In the genomic region with DNA sequence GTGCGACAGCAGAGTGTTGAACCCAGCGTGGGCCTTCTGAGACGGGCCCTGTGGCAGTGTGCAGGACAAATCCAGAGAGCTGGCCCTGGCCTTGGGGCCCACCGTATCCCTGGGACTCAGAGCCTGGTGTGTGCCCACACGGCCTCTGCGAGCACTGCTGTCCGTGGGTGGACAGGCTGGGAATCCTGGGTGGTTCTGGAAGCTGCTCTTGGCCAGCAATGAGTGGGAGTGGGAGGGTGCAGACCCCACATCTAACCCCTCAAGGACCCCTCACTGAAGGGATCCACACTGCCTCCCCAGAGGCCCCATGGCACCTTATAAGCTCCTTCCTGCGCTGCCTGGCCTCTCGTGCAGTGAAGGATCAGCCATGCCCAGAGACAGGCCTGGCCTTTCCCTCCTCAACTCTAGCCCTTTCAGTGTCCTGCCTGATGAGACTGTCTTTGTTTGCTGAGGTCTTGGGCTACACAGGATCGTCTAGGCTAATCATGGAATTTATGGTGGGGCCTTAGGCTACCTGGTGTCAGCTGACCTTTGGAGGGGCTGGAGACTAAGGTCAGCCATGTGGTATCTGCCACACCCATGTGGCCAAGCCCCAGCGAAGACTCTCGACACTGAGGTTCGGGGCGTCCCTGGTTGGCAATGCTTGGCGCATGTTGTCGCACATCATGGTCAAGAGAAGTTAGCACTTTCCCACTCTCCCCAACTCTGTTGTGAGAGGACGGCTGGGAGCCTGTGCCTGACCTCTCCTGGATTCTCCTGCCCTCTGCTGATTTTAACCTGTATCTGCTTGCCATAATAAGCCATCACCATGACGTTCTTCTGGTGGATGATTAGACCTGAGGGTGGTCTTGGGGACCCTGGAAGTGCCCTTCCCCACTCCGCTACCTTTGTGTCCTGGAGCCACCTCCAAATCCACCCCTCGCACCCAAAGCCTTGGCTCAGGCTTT, we compare ENCODE assay signal across 19 cellular contexts. TPM values are rescaled to one million over a fixed set of nuclear protein-coding genes. Genes with fewer than 3 reads are reported as not detected.
DNase-seq lines count a peak whose midpoint lies in the region; FAIRE-seq and TF ChIP-seq lines count a peak whose summit lies in the region.
"Had no signal": no experiment of that assay in that cellular context is flagged by ENCODE, and none has a peak within 500 bp of the region (broad histone marks: within the 10 kb centered on the region; RNA-seq: fewer than 3 reads in every experiment).

No MANE protein-coding gene starts in this region.

- no peaks in the 10 kb centered on the region for H3K36me3 Mint-ChIP-seq in neural progenitor cell

- H2AFZ ChIP-seq in H1 (ENCODE audit: low read length) (no peak overlapping the region), neural progenitor cell (replicated peaks) (no peak overlapping the region)
- H2AFZ ChIP-seq: GM23248 had no signal

- H3K9me3 ChIP-seq in HEK293 (ENCODE audit: control insufficient read depth, insufficient read depth, low read depth, low read length) (no peaks in the 10 kb centered on the region), H1 (ENCODE audit: insufficient read depth in 2 of 2, low read depth in 1 of 2, low read length in 1 of 2) (no peaks in the 10 kb centered on the region), neural progenitor cell (ENCODE audit: low read depth) (no peaks in the 10 kb centered on the region)

- no peak overlapping the region for H2BK20ac ChIP-seq in H1 (ENCODE audit: low read length)

- H3K23me2 ChIP-seq in H1 (ENCODE audit: low read depth, low read length), result 0 out of 2 replicates have a peak, but pooled peaks cover 1% of the 10 kb centered on the region

- H3K4me2 ChIP-seq in H1 (ENCODE audit: insufficient read depth in 1 of 2, low read depth in 2 of 2, low read length in 2 of 2) (no peak overlapping the region), neural progenitor cell (no peak overlapping the region)

- no peak for FAIRE-seq in H1 (lab: Jason Lieb, UNC)
- FAIRE-seq: D721Med, GM12892 had no signal

- no peak overlapping the region for H4K91ac ChIP-seq in H1 (replicated peaks; ENCODE audit: insufficient read length, low read length)

- H4K20me1 ChIP-seq in H1 (replicated peaks in 1 of 2; ENCODE audit: control insufficient read depth in 1 of 2, insufficient read depth in 2 of 2, low read length in 2 of 2) (peaks cover 0 to 2% of the 10 kb centered on the region in 2 experiments), neural progenitor cell (ENCODE audit: low read depth) (no peaks in the 10 kb centered on the region)

- no peak for TF ChIP-seq EP300 in H1 (IDR thresholded peaks at IDR 0.05; ENCODE audit: borderline replicate concordance in 1 of 2, low read depth in 2 of 2, low read length in 2 of 2)

- 91% methylated on average over 20 of the region's 20 CpGs; no CpG with 5 or more reads in 1 of the 2 experiments for WGBS in H1 (ENCODE audit: extremely low coverage in 1 of 2, insufficient coverage in 1 of 2, insufficient read length in 1 of 2, insufficient replicate concordance in 2 of 2, low coverage in 1 of 2, low lambda C conversion rate in 2 of 2, missing lambda C conversion rate in 1 of 2), 2 experiments

- no peak overlapping the region for H3K18ac ChIP-seq in H1 (ENCODE audit: extremely low read depth, low read length)

- H3K4me1 ChIP-seq in HEK293 (ENCODE audit: control insufficient read depth, insufficient read depth, low read length), result no peaks in the 10 kb centered on the region
- no peaks in the 10 kb centered on the region for H3K4me1 ChIP-seq in H1 (replicated peaks in 1 of 4; ENCODE audit: control insufficient read depth in 3 of 4, insufficient read depth in 4 of 4, low read length in 3 of 4)
- no peaks in the 10 kb centered on the region for H3K4me1 ChIP-seq in neural progenitor cell

- H3K79me2 ChIP-seq in H1 (ENCODE audit: control insufficient read depth in 1 of 2, insufficient read depth in 2 of 2, low read length in 2 of 2) (no peaks in the 10 kb centered on the region), neural progenitor cell (ENCODE audit: low read depth) (no peaks in the 10 kb centered on the region)

- no peaks in the 10 kb centered on the region for H3F3A ChIP-seq in neural progenitor cell (ENCODE audit: low read depth)

- H4K5ac ChIP-seq in H1 (ENCODE audit: insufficient read length, low read depth, low read length), result no peak overlapping the region

- H2BK15ac ChIP-seq in H1 (ENCODE audit: low read length), result no peak overlapping the region

- H3K56ac ChIP-seq in H1 (replicated peaks; ENCODE audit: insufficient read length, low read depth, low read length), result no peak overlapping the region

- H3K79me1 ChIP-seq in H1 (ENCODE audit: low read depth, low read length), result no peaks in the 10 kb centered on the region

- H3K4ac ChIP-seq in H1 (replicated peaks; ENCODE audit: insufficient read length, low read depth, low read length), result no peak overlapping the region

- POLR2A ChIA-PET in HEK293 (lab: Yijun Ruan, JAX) (interaction anchor here (0.6 kb wide), 2 partner anchors 20 to 91 kb away, joined by 3 to 5 read pairs; no protein-coding TSS in a partner anchor), H1 (lab: Charles Lee; ENCODE audit: partially characterized antibody) (interaction anchor here (0.8 to 1.4 kb wide), 3 partner anchors 12 to 32 kb away, joined by 3 read pairs; no protein-coding TSS in a partner anchor)

- H3K9me3 Mint-ChIP-seq in neural progenitor cell, result no peaks in the 10 kb centered on the region
- H3K9me3 Mint-ChIP-seq: CD4-positive, alpha-beta T cell had no signal

- no peak for TF ChIP-seq POLR2A in H1 (IDR thresholded peaks at IDR 0.05; ENCODE audit: control extremely low read depth in 1 of 2, low read depth in 2 of 2, low read length in 2 of 2)

- TF ChIP-seq RAD21 in H1 (IDR thresholded peaks at IDR 0.05 in 1 of 2, conservative IDR thresholded peaks at IDR 0.05 in 1 of 2; ENCODE audit: low read depth in 2 of 2, low read length in 2 of 2), result peak; percentile 18 to 34; a peak in 1 of 4 replicates

- no peak overlapping the region for H3K14ac ChIP-seq in H1 (ENCODE audit: insufficient read length)

- H2BK12ac ChIP-seq in H1 (ENCODE audit: low read depth, low read length), result 0 out of 2 replicates have a peak overlapping the region, but pooled peaks have one; percentile 39

- H3K23ac ChIP-seq in H1 (ENCODE audit: insufficient read length), result no peak overlapping the region

- H3K27ac Mint-ChIP-seq in neural progenitor cell, result peak overlapping the region; percentile 53
- H3K27ac Mint-ChIP-seq: CD4-positive, alpha-beta T cell had no signal

- no peak overlapping the region for H3K27ac ChIP-seq in HEK293 (ENCODE audit: extremely low read depth, low read depth, low read length)
- H3K27ac ChIP-seq in H1 (ENCODE audit: low read depth, low read length), result no peak overlapping the region
- H3K27ac ChIP-seq in neural progenitor cell, result no peak overlapping the region
- H3K27ac ChIP-seq: GM23248, SK-N-MC had no signal

- no peak overlapping the region for H2BK5ac ChIP-seq in H1 (ENCODE audit: low read depth, low read length)

- CTCF ChIA-PET in HEK293 (lab: Yijun Ruan, JAX) (interaction anchor here (0.6 to 0.8 kb wide), 2 partner anchors 12 to 13 kb away, joined by 3 to 6 read pairs; no protein-coding TSS in a partner anchor), H1 (lab: Charles Lee; ENCODE audit: partially characterized antibody) (interaction anchor here (1.0 to 37.0 kb wide), 5 partner anchors 11 to 45 kb away, joined by 3 to 620 read pairs (median 11); no protein-coding TSS in a partner anchor)

- TF ChIP-seq CTCF in HEK293 (tag by site-specific recombination; IDR thresholded peaks at IDR 0.05), result no peak
- peak in 1 of 3 experiments; percentile 1; a peak in 1 of 4 replicates for TF ChIP-seq CTCF in H1 (IDR thresholded peaks at IDR 0.05; ENCODE audit: control extremely low read depth in 1 of 3, insufficient read depth in 1 of 3, low read depth in 1 of 3, low read length in 3 of 3)
- no peak for TF ChIP-seq CTCF in neural progenitor cell (IDR thresholded peaks at IDR 0.05)

- H3K9ac ChIP-seq in H1 (replicated peaks in 1 of 4; ENCODE audit: extremely low read depth in 1 of 4, low read depth in 3 of 4, low read length in 3 of 4) (no peak overlapping the region), neural progenitor cell (no peak overlapping the region)
- H3K9ac ChIP-seq: GM23248 had no signal

- H2AK5ac ChIP-seq in H1 (ENCODE audit: low read depth, low read length), result no peak overlapping the region

- H3K4me1 Mint-ChIP-seq in neural progenitor cell, result no peaks in the 10 kb centered on the region

- DNase-seq in ELF-1 (ENCODE audit: low read depth, low spot score) (peak; percentile 73), H1 (ENCODE audit: low read depth in 1 of 2, low spot score in 2 of 2) (no peak), neural progenitor cell (ENCODE audit: low spot score) (no peak), CD1c-positive myeloid dendritic cell (ENCODE audit: extremely low spot score) (no peak), medulla oblongata (ENCODE audit: extremely low spot score) (no peak), mucosa of gallbladder (ENCODE audit: low spot score) (no peak)
- DNase-seq: CD4-positive, alpha-beta T cell; GM23248; KBM-7; MV-4-11; NCI-H1417 treated with DMSO at 0.1 percent for 48 hours; NCI-H2029; NCI-H2171; NCI-H446 treated with DMSO at 0.1 percent for 48 hours; NK-92 treated with Interleukin-12 subunit alpha and Interleukin-12 subunit beta, amount 100 ng/mL, for 24 hours had no signal

- no peak overlapping the region; the same call in 1 of the 2 replicates for H4K8ac ChIP-seq in H1 (ENCODE audit: extremely low read depth, insufficient read depth, low read length)

- H3K4me3 ChIP-seq in HEK293 (ENCODE audit: low read depth, low read length), result no peak overlapping the region
- H3K4me3 ChIP-seq in H1 (ENCODE audit: extremely low read depth in 1 of 4, insufficient read depth in 2 of 4, low read depth in 3 of 4, low read length in 4 of 4), result no peak overlapping the region
- no peak overlapping the region for H3K4me3 ChIP-seq in neural progenitor cell
- H3K4me3 ChIP-seq: GM23248, SK-N-MC had no signal

- H3K36me3 ChIP-seq in HEK293 (ENCODE audit: control insufficient read depth in 2 of 2, insufficient read depth in 1 of 2, low read length in 2 of 2) (no peaks in the 10 kb centered on the region), H1 (ENCODE audit: control insufficient read depth in 2 of 4, insufficient read depth in 4 of 4, low read length in 3 of 4) (no peaks in the 10 kb centered on the region), neural progenitor cell (no peaks in the 10 kb centered on the region)

- peak overlapping the region; percentile 27 for H3K4me3 Mint-ChIP-seq in neural progenitor cell
- H3K4me3 Mint-ChIP-seq: CD4-positive, alpha-beta T cell had no signal

- no peak overlapping the region for H2BK120ac ChIP-seq in H1 (replicated peaks; ENCODE audit: low read depth, low read length)

- no peaks in the 10 kb centered on the region for H3K27me3 ChIP-seq in H1 (replicated peaks in 1 of 4; ENCODE audit: control insufficient read depth in 3 of 4, extremely low read depth in 1 of 4, insufficient read depth in 3 of 4, low read length in 3 of 4)
- no peaks in the 10 kb centered on the region for H3K27me3 ChIP-seq in neural progenitor cell

- no peaks in the 10 kb centered on the region for H3K27me3 Mint-ChIP-seq in neural progenitor cell (ENCODE audit: insufficient read depth, low read depth)
- H3K27me3 Mint-ChIP-seq: CD4-positive, alpha-beta T cell had no signal

RNA-seq across cellular contexts. Expression of gene GINS2, which starts 16.4 kb away (rescaled TPM):
- 51.4 and 59.1 TPM in 2 replicates for total RNA-seq in H1 (2021; fragmentation: NEBNext Ultra II Directional; extraction: Animal tissue kit (Norgen Biotek cat#: 25700))
- 22.5 and 29.4 TPM in 2 replicates for polyA plus RNA-seq in H1 (2011; rRNA removed)
- polyA plus RNA-seq in H1 (2011; cell fraction: cytosol; rRNA removed), result 31.5 TPM
- 18.3 TPM for polyA plus RNA-seq in H1 (2011; cell fraction: nucleus; rRNA removed)
- 34.6 to 46.9 TPM (median 38.3 TPM) in 4 replicates for polyA plus RNA-seq in H1 (2012, experiment 1 of 2)
- polyA plus RNA-seq in H1 (2012, experiment 2 of 2), result 17.0 TPM
- 28.2 TPM for polyA plus RNA-seq in H1 (2013, experiment 1 of 2)
- polyA plus RNA-seq in H1 (2013, experiment 2 of 2), result 28.2 TPM
- polyA minus RNA-seq in H1 (2011; rRNA and poly(A)+ RNA removed), result 24.8 and 29.1 TPM in 2 replicates
- 14.1 TPM for polyA minus RNA-seq in H1 (2011; cell fraction: cytosol; rRNA and poly(A)+ RNA removed)
- 18.6 TPM for polyA minus RNA-seq in H1 (2011; cell fraction: nucleus; rRNA and poly(A)+ RNA removed)
- 47.9 and 51.9 TPM in 2 replicates for total RNA-seq in neural progenitor cell (ENCODE audit: low replicate concordance)
- total RNA-seq in mucosa of gallbladder, result 0.81 TPM

RNA-seq across cellular contexts. Expression of gene C16orf74, which starts 45.7 kb away (rescaled TPM):
- 6.1 and 7.3 TPM in 2 replicates for total RNA-seq in H1 (2021; fragmentation: NEBNext Ultra II Directional; extraction: Animal tissue kit (Norgen Biotek cat#: 25700))
- 9.3 and 13.4 TPM in 2 replicates for polyA plus RNA-seq in H1 (2011; rRNA removed)
- polyA plus RNA-seq in H1 (2011; cell fraction: cytosol; rRNA removed), result 9.3 TPM
- polyA plus RNA-seq in H1 (2011; cell fraction: nucleus; rRNA removed), result 9.9 TPM
- 4.3 to 8.8 TPM (median 7.6 TPM) in 4 replicates for polyA plus RNA-seq in H1 (2012, experiment 1 of 2)
- 7.0 TPM for polyA plus RNA-seq in H1 (2012, experiment 2 of 2)
- polyA plus RNA-seq in H1 (2013, experiment 1 of 2), result 9.0 TPM
- polyA plus RNA-seq in H1 (2013, experiment 2 of 2), result 8.4 TPM
- polyA minus RNA-seq in H1 (2011; rRNA and poly(A)+ RNA removed), result 0.44 and 0.85 TPM in 2 replicates
- 2.2 TPM for polyA minus RNA-seq in H1 (2011; cell fraction: cytosol; rRNA and poly(A)+ RNA removed)
- polyA minus RNA-seq in H1 (2011; cell fraction: nucleus; rRNA and poly(A)+ RNA removed), result 1.1 TPM
- total RNA-seq in neural progenitor cell (ENCODE audit: low replicate concordance) (1.1 TPM in 1 of 2 replicates, not detected in the other), mucosa of gallbladder (0.83 TPM)

Comparison
In these comparisons a context has a peak if more than half of its experiments do, and no peak if none do; other contexts are left out.
1. RNA of gene GINS2, which starts 16.4 kb away (total RNA-seq): 51.4 to 59.1 TPM in H1 and 47.9 to 51.9 TPM in neural progenitor cell; 0.81 TPM in mucosa of gallbladder (single experiment); every median in the first group is over 10 times any median in the second.